ENCODE assay signal across 33 cellular contexts in genomic region chr13:109833071-109833470, GRCh38. TPM values are rescaled to one million over a fixed set of nuclear protein-coding genes. Genes with fewer than 3 reads are reported as not detected.
DNase-seq lines count a peak whose midpoint lies in the region; ATAC-seq, FAIRE-seq and TF ChIP-seq lines count a peak whose summit lies in the region.
"Had no signal": no experiment of that assay in that cellular context is flagged by ENCODE, and none has a peak within 500 bp of the region (broad histone marks: within the 10 kb centered on the region; RNA-seq: fewer than 3 reads in every experiment).

No MANE protein-coding gene starts in this region.

- no peaks in the 10 kb centered on the region for H3K79me2 ChIP-seq in HepG2 (ENCODE audit: insufficient read depth, low read length)

- CTCF ChIA-PET in HepG2 (lab: Yijun Ruan, JAX; ENCODE audit: low intra/inter-chr PET ratio, low total read pairs): no interaction called here

- no peak for TF ChIP-seq EP300 in HepG2 (IDR thresholded peaks at IDR 0.05; ENCODE audit: low read depth in 2 of 2, low read length in 2 of 2)
- no peak for TF ChIP-seq EP300 in HepG2 (CRISPR knock-in tag; IDR thresholded peaks at IDR 0.05; ENCODE audit: borderline replicate concordance)
- no peak for TF ChIP-seq EP300 in esophagus muscularis mucosa (IDR thresholded peaks at IDR 0.05)

- H3K27ac ChIP-seq in HepG2 (ENCODE audit: extremely low read length, insufficient read depth, low read length) (no peak overlapping the region), right lobe of liver (no peak overlapping the region), esophagus muscularis mucosa (replicated peaks in 1 of 4) (no peak overlapping the region)
- H3K27ac ChIP-seq: 22Rv1; A549; BLaER1; BLaER1 treated with 17β-estradiol and CSF1 and Interleukin-3, amounts not matched to agents 10 nM and 100 nM; C4-2B had no signal

- POLR2A ChIA-PET in HepG2 (lab: Yijun Ruan, JAX): no interaction called here

- in situ Hi-C loops in HepG2 (cut with HindIII; ENCODE audit: extremely low pct_ligation_motif_present, low pct_unique_long_range_greater_than_20kb): no loop called here

- DNase-seq in HepG2 (ENCODE audit: low spot score): no peak
- DNase-seq in right lobe of liver: no peak
- no peak for DNase-seq in H54 (ENCODE audit: insufficient read length, low spot score)
- DNase-seq in esophagus muscularis mucosa (ENCODE audit: extremely low spot score): peak; percentile 66
- DNase-seq: 8988T; ACHN; AML-193; BE2C; C1 segment of cervical spinal cord; Caco-2; Calu3; CD4-positive, alpha-beta memory T cell; CD4-positive, alpha-beta T cell; CD4-positive, CD25-positive, alpha-beta regulatory T cell; CD8-positive, alpha-beta memory T cell; CD8-positive, alpha-beta T cell; COR-L47; DMS 273 treated with DMSO at 0.1 percent for 48 hours; DMS153; DMS53; DMS79; DMS79 treated with DMSO at 0.1 percent for 48 hours; DND-41; EL had no signal

- no TSS peak for BruUV-seq in HepG2 (replicated peaks; lab: Mats Ljungman, UMichigan)

- TF ChIP-seq RAD21 in HepG2 (CRISPR knock-in tag; IDR thresholded peaks at IDR 0.05): no peak

- ATAC-seq in HepG2 (no peak), right lobe of liver (no peak), GM21447 (IDR thresholded peaks at IDR 0.05; ENCODE audit: unreplicated experiment) (no peak), HG02759 (IDR thresholded peaks at IDR 0.05; ENCODE audit: unreplicated experiment) (no peak)
- ATAC-seq: A549; CD8-positive, alpha-beta T cell had no signal

- H3K4me3 ChIP-seq in HepG2 (replicated peaks in 1 of 3; ENCODE audit: insufficient read depth in 1 of 3, low read depth in 2 of 3, low read length in 3 of 3): no peak overlapping the region
- H3K4me3 ChIP-seq in right lobe of liver: no peak overlapping the region
- no peak overlapping the region for H3K4me3 ChIP-seq in esophagus muscularis mucosa
- H3K4me3 ChIP-seq: A549; BLaER1; BLaER1 treated with 17β-estradiol and CSF1 and Interleukin-3, amounts not matched to agents 10 nM and 100 nM had no signal

- 13% methylated on average over 5 of the region's 5 CpGs for WGBS in HepG2 (ENCODE audit: low lambda C conversion rate)
- WGBS in right lobe of liver (ENCODE audit: insufficient coverage, low coverage, low lambda C conversion rate, missing lambda C conversion rate): 65% methylated on average over 5 of the region's 5 CpGs
- WGBS in esophagus muscularis mucosa: 97% methylated on average over 5 of the region's 5 CpGs

- no peaks in the 10 kb centered on the region for H3K27me3 ChIP-seq in HepG2 (ENCODE audit: control insufficient read depth in 1 of 2, insufficient read depth in 2 of 2, low read length in 2 of 2)
- H3K27me3 ChIP-seq in right lobe of liver: no peaks in the 10 kb centered on the region
- H3K27me3 ChIP-seq in esophagus muscularis mucosa: no peaks in the 10 kb centered on the region
- H3K27me3 ChIP-seq: BLaER1; BLaER1 treated with 17β-estradiol and CSF1 and Interleukin-3, amounts not matched to agents 10 nM and 100 nM had no signal

- FAIRE-seq in HepG2 (lab: Jason Lieb, UNC) (no peak), H54 (lab: Jason Lieb, UNC) (peak; percentile 72)
- FAIRE-seq: A204.1, A549, D721Med had no signal

- H3K36me3 ChIP-seq in HepG2 (replicated peaks in 1 of 2; ENCODE audit: control insufficient read depth in 1 of 2, insufficient read depth in 2 of 2, low read length in 2 of 2) (no peaks in the 10 kb centered on the region), right lobe of liver (no peaks in the 10 kb centered on the region), esophagus muscularis mucosa (no peaks in the 10 kb centered on the region)
- H3K36me3 ChIP-seq: BE2C; BLaER1; BLaER1 treated with 17β-estradiol and CSF1 and Interleukin-3, amounts not matched to agents 10 nM and 100 nM had no signal

- no peak overlapping the region for H3K4me2 ChIP-seq in HepG2 (ENCODE audit: low read depth, low read length)
- H3K4me2 ChIP-seq: A549; BLaER1; BLaER1 treated with 17β-estradiol and CSF1 and Interleukin-3, amounts not matched to agents 10 nM and 100 nM had no signal

- TF ChIP-seq POLR2A in HepG2 (IDR thresholded peaks at IDR 0.05; ENCODE audit: insufficient read depth in 1 of 2, low read depth in 2 of 2, low read length in 2 of 2): no peak
- no peak for TF ChIP-seq POLR2A in right lobe of liver (IDR thresholded peaks at IDR 0.05)
- no peak for TF ChIP-seq POLR2A in H54 (IDR thresholded peaks at IDR 0.05; ENCODE audit: low read depth, low read length)
- no peak for TF ChIP-seq POLR2A in esophagus muscularis mucosa (IDR thresholded peaks at IDR 0.05; ENCODE audit: low read depth)

- no peak for TF ChIP-seq CTCF in HepG2 (CRISPR knock-in tag; IDR thresholded peaks at IDR 0.05)
- no peak for TF ChIP-seq CTCF in right lobe of liver (IDR thresholded peaks at IDR 0.05)
- TF ChIP-seq CTCF in esophagus muscularis mucosa (IDR thresholded peaks at IDR 0.05): no peak

- H3K4me1 ChIP-seq in HepG2 (ENCODE audit: insufficient read depth, low read length): peaks cover 10% of the 10 kb centered on the region; the same call in 1 of the 2 replicates
- peaks cover 0 to 7% (median 2%) of the 10 kb centered on the region in 4 donors for H3K4me1 ChIP-seq in right lobe of liver
- H3K4me1 ChIP-seq in esophagus muscularis mucosa: no peaks in the 10 kb centered on the region
- H3K4me1 ChIP-seq: A549; BE2C; BLaER1; BLaER1 treated with 17β-estradiol and CSF1 and Interleukin-3, amounts not matched to agents 10 nM and 100 nM had no signal

- no peak overlapping the region for H2AFZ ChIP-seq in HepG2 (ENCODE audit: low read length)

- no peak overlapping the region for H3K9ac ChIP-seq in HepG2 (ENCODE audit: insufficient read depth, low read depth, low read length)
- H3K9ac ChIP-seq: BLaER1; BLaER1 treated with 17β-estradiol and CSF1 and Interleukin-3, amounts not matched to agents 10 nM and 100 nM had no signal

- intact Hi-C loops in HepG2 (cut with micrococcal nuclease; ENCODE audit: unreplicated experiment): no loop called here
- intact Hi-C loops in right lobe of liver (cut with DNase I): no loop called here
- intact Hi-C loops in esophagus muscularis mucosa (cut with DNase I): no loop called here

- H4K20me1 ChIP-seq in HepG2 (ENCODE audit: insufficient read depth, low read length): no peaks in the 10 kb centered on the region
- H4K20me1 ChIP-seq: BLaER1; BLaER1 treated with 17β-estradiol and CSF1 and Interleukin-3, amounts not matched to agents 10 nM and 100 nM had no signal

- H3K9me3 ChIP-seq in HepG2 (ENCODE audit: low read length) (no peaks in the 10 kb centered on the region), right lobe of liver (no peaks in the 10 kb centered on the region), esophagus muscularis mucosa (no peaks in the 10 kb centered on the region)
- H3K9me3 ChIP-seq: A549, BE2C, Caco-2 had no signal

TF ChIP-seq in HepG2, 621 proteins besides CTCF, POLR2A, EP300 and RAD21:
- peak; percentile 22; the same call in 1 of the 2 replicates for TF ChIP-seq ATF7 (IDR thresholded peaks at IDR 0.05)
- TF ChIP-seq ATF7 (CRISPR knock-in tag; IDR thresholded peaks at IDR 0.05): no peak
- peak; percentile 89 for TF ChIP-seq CREB1 (IDR thresholded peaks at IDR 0.05)
- no peak for TF ChIP-seq CREB1 (CRISPR knock-in tag; IDR thresholded peaks at IDR 0.05)
- no peak for TF ChIP-seq NCOA1 (CRISPR knock-in tag; IDR thresholded peaks at IDR 0.05)

RNA-seq across cellular contexts. Expression of gene IRS2, which starts 46.7 kb away (rescaled TPM):
- total RNA-seq in HepG2 (2016; rRNA removed; fragmentation: Illumina TruSeq; extraction: Trizol): 0.02 TPM in 1 of 2 replicates, not detected in the other
- not detected in 2 replicates for total RNA-seq in HepG2 (2016; cell fraction: cytosol; rRNA removed; fragmentation: Illumina TruSeq; extraction: Trizol; ENCODE audit: low read depth)
- total RNA-seq in HepG2 (2016; cell fraction: insoluble cytoplasmic fraction; rRNA removed; fragmentation: Illumina TruSeq; extraction: Trizol): 0.02 TPM in 1 of 2 replicates, not detected in the other
- not detected in 2 replicates for total RNA-seq in HepG2 (2016; cell fraction: membrane; rRNA removed; fragmentation: Illumina TruSeq; extraction: Trizol)
- 0.03 TPM in 2 replicates for total RNA-seq in HepG2 (2016; cell fraction: nucleus; rRNA removed; fragmentation: Illumina TruSeq; extraction: Trizol)
- polyA plus RNA-seq in HepG2 (2011; rRNA removed): 0.04 and 0.05 TPM in 2 replicates
- polyA plus RNA-seq in HepG2 (2011; cell fraction: cytosol; rRNA removed): 0.01 and 0.03 TPM in 2 replicates
- polyA plus RNA-seq in HepG2 (2011; cell fraction: nucleus; rRNA removed): 0.07 and 0.14 TPM in 2 replicates
- 0.08 and 0.09 TPM in 2 replicates for polyA plus RNA-seq in HepG2 (2012)
- polyA plus RNA-seq in HepG2 (2016; cell fraction: cytosol; fragmentation: Illumina TruSeq; extraction: Trizol; ENCODE audit: low read depth): not detected in 2 replicates
- polyA plus RNA-seq in HepG2 (2016; cell fraction: insoluble cytoplasmic fraction; fragmentation: Illumina TruSeq; extraction: Trizol; ENCODE audit: low read depth): not detected in 2 replicates
- polyA plus RNA-seq in HepG2 (2016; cell fraction: membrane; fragmentation: Illumina TruSeq; extraction: Trizol; ENCODE audit: low read depth): not detected in 2 replicates
- polyA plus RNA-seq in HepG2 (2016; cell fraction: nucleus; fragmentation: Illumina TruSeq; extraction: Trizol; ENCODE audit: insufficient read depth, low read depth): not detected in 2 replicates
- polyA minus RNA-seq in HepG2 (2011; rRNA and poly(A)+ RNA removed; ENCODE audit: low replicate concordance): 0.06 and 6.1 TPM in 2 replicates
- 0.10 TPM in 1 of 2 replicates, not detected in the other for polyA minus RNA-seq in HepG2 (2011; cell fraction: cytosol; rRNA and poly(A)+ RNA removed)
- polyA minus RNA-seq in HepG2 (2011; cell fraction: nucleus; rRNA and poly(A)+ RNA removed): 0.12 and 0.13 TPM in 2 replicates
- total RNA-seq in right lobe of liver: 10 to 100 TPM in 4 of 6 experiments, 1 to 10 TPM in 2; 8.8 to 26.0 (median 17.5) TPM
- 10 to 100 TPM; 46.4 to 95.3 (median 63.7) TPM for total RNA-seq in esophagus muscularis mucosa

Comparison
In these comparisons a context has a peak if more than half of its experiments do, and no peak if none do; other contexts are left out.
1. RNA of gene IRS2, which starts 46.7 kb away (total RNA-seq): 46.4 to 95.3 TPM in esophagus muscularis mucosa and 8.8 to 26.0 TPM in right lobe of liver; 0.02 to 0.03 TPM in HepG2; every median in the first group is over 4 times any median in the second.